ENCODE assay signal across 8 cellular contexts in genomic region chr4:1723131-1723801, GRCh38. TPM values are rescaled to one million over a fixed set of nuclear protein-coding genes. Genes with fewer than 3 reads are reported as not detected.
DNase-seq lines count a peak whose midpoint lies in the region; ATAC-seq, FAIRE-seq and TF ChIP-seq lines count a peak whose summit lies in the region.

No MANE protein-coding gene starts in this region.

- DNase-seq in GM12865 (ENCODE audit: low read depth) = peak; percentile 65
- DNase-seq in SIG-M5 (lab: John Stamatoyannopoulos, UW) = peak; percentile 45
- DNase-seq in retinal pigment epithelial cell (ENCODE audit: low read depth) = no peak
- DNase-seq in D721Med (ENCODE audit: insufficient read length, low spot score) = no peak
- no peak for DNase-seq in Right ventricle myocardium superior

- no peaks in the 10 kb centered on the region for H3K9me3 Mint-ChIP-seq in brain

- ATAC-seq in HG02623 (IDR thresholded peaks at IDR 0.05; ENCODE audit: unreplicated experiment) = no peak
- no peak for ATAC-seq in GM19035 (IDR thresholded peaks at IDR 0.05; ENCODE audit: unreplicated experiment)
- ATAC-seq in Right ventricle myocardium superior (ENCODE audit: poor library complexity) = no peak

- FAIRE-seq in D721Med (lab: Jason Lieb, UNC) = no peak

- H3K27me3 Mint-ChIP-seq in brain = peaks cover 3% of the 10 kb centered on the region

- intact Hi-C loops in Right ventricle myocardium superior (cut with DNase I) = no loop called here

- H3K27ac Mint-ChIP-seq in brain = no peak overlapping the region

- TF ChIP-seq CTCF in GM12865 (IDR thresholded peaks at IDR 0.05; ENCODE audit: insufficient read depth, low read depth, low read length, missing control alignments) (no peak), brain (conservative IDR thresholded peaks at IDR 0.05) (no peak), retinal pigment epithelial cell (conservative IDR thresholded peaks at IDR 0.05; ENCODE audit: low read depth, low read length) (no peak), D721Med (IDR thresholded peaks at IDR 0.05; ENCODE audit: insufficient read depth, missing control alignments) (no peak)

- peak overlapping the region; percentile 82 to 93 (median 89) for H3K4me3 Mint-ChIP-seq in brain

- H3K4me1 Mint-ChIP-seq in brain = peaks cover 47% of the 10 kb centered on the region

- peaks cover 12% of the 10 kb centered on the region for H3K36me3 Mint-ChIP-seq in brain

- H3K4me3 ChIP-seq in GM12865 (ENCODE audit: low read depth, low read length) = peak overlapping the region; percentile 80
- peak overlapping the region; percentile 68 for H3K4me3 ChIP-seq in retinal pigment epithelial cell (ENCODE audit: low read length)

RNA-seq across cellular contexts. Expression of gene TACC3, which starts 1.9 kb away (rescaled TPM):
- 85.1 TPM for polyA plus RNA-seq in brain (ENCODE audit: insufficient read depth, low read depth, low replicate concordance)
- total RNA-seq in Right ventricle myocardium superior = 7.0 TPM

RNA-seq across cellular contexts. Expression of gene TMEM129, which starts 2.1 kb away (rescaled TPM):
- 45.5 TPM for polyA plus RNA-seq in brain (ENCODE audit: insufficient read depth, low read depth, low replicate concordance)
- total RNA-seq in Right ventricle myocardium superior = 28.6 TPM

RNA-seq across cellular contexts. Expression of gene SLBP, which starts 11.1 kb away (rescaled TPM):
- polyA plus RNA-seq in brain (ENCODE audit: insufficient read depth, low read depth, low replicate concordance) = 84.2 TPM
- 12.6 TPM for total RNA-seq in Right ventricle myocardium superior

RNA-seq across cellular contexts. Expression of gene FAM53A, which starts 39.2 kb away (rescaled TPM):
- polyA plus RNA-seq in brain (ENCODE audit: insufficient read depth, low read depth, low replicate concordance) = 5.2 TPM
- total RNA-seq in Right ventricle myocardium superior = 1.0 TPM

Comparison
In these comparisons a context has a peak if more than half of its experiments do, and no peak if none do; other contexts are left out.
1. DNase-seq: peak in GM12865 (single experiment) and SIG-M5 (single experiment); none in retinal pigment epithelial cell (single experiment), D721Med (single experiment) and Right ventricle myocardium superior (single experiment).